ENCODE assay signal across 14 cellular contexts in genomic region chr10:89390875-89391576, GRCh38. TPM values are rescaled to one million over a fixed set of nuclear protein-coding genes. Genes with fewer than 3 reads are reported as not detected.
DNase-seq lines count a peak whose midpoint lies in the region; ATAC-seq and TF ChIP-seq lines count a peak whose summit lies in the region.
"Had no signal": no experiment of that assay in that cellular context is flagged by ENCODE, and none has a peak within 500 bp of the region (broad histone marks: within the 10 kb centered on the region; RNA-seq: fewer than 3 reads in every experiment).

No MANE protein-coding gene starts in this region.

- H3K4me2 ChIP-seq in BLaER1 treated with 17β-estradiol and CSF1 and Interleukin-3, amounts not matched to agents 10 nM and 100 nM, result peak overlapping the region; percentile 75 to 96 (median 89)

- intact Hi-C loops in activated CD4-positive, alpha-beta T cell treated with anti-CD3 and anti-CD28 coated beads for 36 hours (cut with DNase I, micrococcal nuclease), result loop anchor here in 1 of 2 experiments (5.0 kb wide), 1 partner anchor 304 kb away; no protein-coding TSS in a partner anchor

- no peaks in the 10 kb centered on the region for H3K36me3 Mint-ChIP-seq in nephron (ENCODE audit: low read depth)
- H3K36me3 Mint-ChIP-seq in activated CD4-positive, alpha-beta T cell treated with anti-CD3 and anti-CD28 coated beads for 36 hours (ENCODE audit: low read depth), result no peaks in the 10 kb centered on the region
- H3K36me3 Mint-ChIP-seq: stimulated activated effector memory CD8-positive, alpha-beta T cell treated with anti-CD3 and anti-CD28 coated beads, Interleukin-12 subunit alpha, Interleukin-12 subunit beta, amount 100 ng/mL, for 72 hours had no signal

- H3K9me3 Mint-ChIP-seq in nephron, result no peaks in the 10 kb centered on the region
- H3K9me3 Mint-ChIP-seq in activated CD4-positive, alpha-beta T cell treated with anti-CD3 and anti-CD28 coated beads for 36 hours (ENCODE audit: low read depth), result no peaks in the 10 kb centered on the region
- H3K9me3 Mint-ChIP-seq: activated naive CD8-positive, alpha-beta T cell treated with anti-CD3 and anti-CD28 coated beads, Interleukin-2, amount 50 U/mL, for 24 hours; stimulated activated effector memory CD8-positive, alpha-beta T cell treated with anti-CD3 and anti-CD28 coated beads, Interleukin-12 subunit alpha, Interleukin-12 subunit beta, amount 100 ng/mL, for 72 hours had no signal

- peak overlapping the region in 2 of 3 experiments; percentile 38 to 58 for H3K27ac Mint-ChIP-seq in nephron
- no peak overlapping the region for H3K27ac Mint-ChIP-seq in activated CD4-positive, alpha-beta T cell treated with anti-CD3 and anti-CD28 coated beads for 36 hours
- H3K27ac Mint-ChIP-seq: stimulated activated effector memory CD8-positive, alpha-beta T cell treated with anti-CD3 and anti-CD28 coated beads, Interleukin-12 subunit alpha, Interleukin-12 subunit beta, amount 100 ng/mL, for 72 hours had no signal

- no peaks in the 10 kb centered on the region for H3K27me3 Mint-ChIP-seq in nephron (ENCODE audit: low read depth)
- no peaks in the 10 kb centered on the region for H3K27me3 Mint-ChIP-seq in activated CD4-positive, alpha-beta T cell treated with anti-CD3 and anti-CD28 coated beads for 36 hours
- H3K27me3 Mint-ChIP-seq: activated naive CD8-positive, alpha-beta T cell treated with anti-CD3 and anti-CD28 coated beads, Interleukin-2, amount 50 U/mL, for 24 hours had no signal

- H3K9me3 ChIP-seq in BLaER1 treated with 17β-estradiol and CSF1 and Interleukin-3, amounts not matched to agents 10 nM and 100 nM (replicated peaks in 1 of 11), result peaks cover 0 to 5% (median 0%) of the 10 kb centered on the region in 11 experiments; a peak in 3 of 22 replicates
- H3K9me3 ChIP-seq in HEK293 (ENCODE audit: control insufficient read depth, insufficient read depth, low read depth, low read length), result no peaks in the 10 kb centered on the region
- H3K9me3 ChIP-seq: Caco-2 had no signal

- no peak overlapping the region for H3K4me3 ChIP-seq in BLaER1 treated with 17β-estradiol and CSF1 and Interleukin-3, amounts not matched to agents 10 nM and 100 nM
- H3K4me3 ChIP-seq in HEK293 (ENCODE audit: low read depth, low read length) (no peak overlapping the region), choroid plexus epithelial cell (ENCODE audit: low read depth, low read length) (no peak overlapping the region)

- peak; percentile 33 for DNase-seq in choroid plexus epithelial cell (ENCODE audit: low read depth)
- DNase-seq in activated CD4-positive, alpha-beta T cell treated with anti-CD3 and anti-CD28 coated beads for 36 hours, result no peak
- DNase-seq: activated naive CD8-positive, alpha-beta T cell treated with anti-CD3 and anti-CD28 coated beads, Interleukin-2, amount 50 U/mL, for 24 hours; Caco-2; NCI-H524; SIG-M5; stimulated activated CD4-positive, alpha-beta T cell treated with anti-CD3 and anti-CD28 coated beads, Interleukin-2, amount 100 ng/mL, for 24 hours had no signal

- no peak for ATAC-seq in GM19351 (IDR thresholded peaks at IDR 0.05; ENCODE audit: unreplicated experiment)
- no peak for ATAC-seq in HG02852 (IDR thresholded peaks at IDR 0.05; ENCODE audit: unreplicated experiment)
- no peak for ATAC-seq in activated CD4-positive, alpha-beta T cell treated with anti-CD3 and anti-CD28 coated beads for 36 hours

- peak overlapping the region in 2 of 11 experiments; percentile 11 to 71; a peak in 1 of 22 replicates for H3K9ac ChIP-seq in BLaER1 treated with 17β-estradiol and CSF1 and Interleukin-3, amounts not matched to agents 10 nM and 100 nM

- 0 out of 22 replicates have a peak, but pooled peaks cover 0 to 3% (median 0%) of the 10 kb centered on the region in 11 experiments for H3K36me3 ChIP-seq in BLaER1 treated with 17β-estradiol and CSF1 and Interleukin-3, amounts not matched to agents 10 nM and 100 nM
- no peaks in the 10 kb centered on the region for H3K36me3 ChIP-seq in HEK293 (ENCODE audit: control insufficient read depth in 2 of 2, insufficient read depth in 1 of 2, low read length in 2 of 2)

- POLR2A ChIA-PET in HEK293 (lab: Yijun Ruan, JAX), result no interaction called here
- POLR2A ChIA-PET in activated CD4-positive, alpha-beta T cell treated with anti-CD3 and anti-CD28 coated beads for 36 hours (lab: Charles Lee), result no interaction called here

- peaks cover 34 to 70% (median 47%) of the 10 kb centered on the region in 10 experiments for H3K4me1 ChIP-seq in BLaER1 treated with 17β-estradiol and CSF1 and Interleukin-3, amounts not matched to agents 10 nM and 100 nM
- 0 out of 2 replicates have a peak, but pooled peaks cover 4% of the 10 kb centered on the region for H3K4me1 ChIP-seq in HEK293 (ENCODE audit: control insufficient read depth, insufficient read depth, low read length)

- H3K27ac ChIP-seq in BLaER1 treated with 17β-estradiol and CSF1 and Interleukin-3, amounts not matched to agents 10 nM and 100 nM, result peak overlapping the region in 7 of 11 experiments; percentile 77 to 81 (median 79); a peak in 13 of 22 replicates
- H3K27ac ChIP-seq in HEK293 (ENCODE audit: extremely low read depth, low read depth, low read length), result no peak overlapping the region

- CTCF ChIA-PET in HEK293 (lab: Yijun Ruan, JAX), result interaction anchor here (0.7 kb wide), 3 partner anchors 9 to 412 kb away, joined by 3 read pairs; no protein-coding TSS in a partner anchor
- CTCF ChIA-PET in activated CD4-positive, alpha-beta T cell treated with anti-CD3 and anti-CD28 coated beads for 36 hours (lab: Charles Lee), result no interaction called here

- H3K4me3 Mint-ChIP-seq in nephron, result peak overlapping the region in 2 of 3 experiments; percentile 27 to 67
- H3K4me3 Mint-ChIP-seq in activated CD4-positive, alpha-beta T cell treated with anti-CD3 and anti-CD28 coated beads for 36 hours, result no peak overlapping the region

- no peak for TF ChIP-seq CTCF in HEK293 (tag by site-specific recombination; IDR thresholded peaks at IDR 0.05)
- no peak for TF ChIP-seq CTCF in choroid plexus epithelial cell (conservative IDR thresholded peaks at IDR 0.05; ENCODE audit: low read depth, low read length)
- no peak for TF ChIP-seq CTCF in nephron (IDR thresholded peaks at IDR 0.05; ENCODE audit: unreplicated experiment in 3 of 3)

- H3K27me3 ChIP-seq in BLaER1 treated with 17β-estradiol and CSF1 and Interleukin-3, amounts not matched to agents 10 nM and 100 nM, result no peaks in the 10 kb centered on the region

- H3K4me1 Mint-ChIP-seq in nephron, result peaks cover 23% of the 10 kb centered on the region
- peaks cover 24% of the 10 kb centered on the region for H3K4me1 Mint-ChIP-seq in activated CD4-positive, alpha-beta T cell treated with anti-CD3 and anti-CD28 coated beads for 36 hours

- no peaks in the 10 kb centered on the region for H4K20me1 ChIP-seq in BLaER1 treated with 17β-estradiol and CSF1 and Interleukin-3, amounts not matched to agents 10 nM and 100 nM

TF ChIP-seq in HEK293, 187 proteins besides CTCF, POLR2A, EP300 and RAD21:
- no peak for TF ChIP-seq AEBP2 (tag by site-specific recombination; IDR thresholded peaks at IDR 0.05; ENCODE audit: borderline replicate concordance)
- TF ChIP-seq ZNF121 (tag by site-specific recombination; IDR thresholded peaks at IDR 0.05), result 0 out of 2 replicates have a peak, but pooled peaks have one; percentile 53
- TF ChIP-seq ZNF366 (tag by site-specific recombination; conservative IDR thresholded peaks at IDR 0.05), result no peak
- TF ChIP-seq ZNF214 (tag by site-specific recombination; IDR thresholded peaks at IDR 0.05; ENCODE audit: borderline replicate concordance), result no peak
- TF ChIP-seq ZNF311 (tag by site-specific recombination; IDR thresholded peaks at IDR 0.05; ENCODE audit: borderline replicate concordance), result no peak

RNA-seq across cellular contexts. Expression of gene IFIT1, which starts 1.4 kb away (rescaled TPM):
- 1 to 10 TPM; 5.9 to 6.5 TPM for total RNA-seq in activated CD4-positive, alpha-beta T cell treated with anti-CD3 and anti-CD28 coated beads for 36 hours

RNA-seq across cellular contexts. Expression of gene IFIT1B, which starts 13.2 kb away (rescaled TPM):
- total RNA-seq in activated CD4-positive, alpha-beta T cell treated with anti-CD3 and anti-CD28 coated beads for 36 hours, result not detected
- total RNA-seq: Caco-2, osteoblast had no signal

RNA-seq across cellular contexts. Expression of gene IFIT5, which starts 23.3 kb away (rescaled TPM):
- total RNA-seq in activated CD4-positive, alpha-beta T cell treated with anti-CD3 and anti-CD28 coated beads for 36 hours, result 10 to 100 TPM; 14.4 to 14.9 TPM
